Comparison of ENCODE assay signal across 8 cellular contexts in genomic region chr5:94849821-94850736, GRCh38.
DNase-seq lines count a peak whose midpoint lies in the region; ATAC-seq and TF ChIP-seq lines count a peak whose summit lies in the region.

No MANE protein-coding gene starts in this region.

- H3K4me1 ChIP-seq in suprapubic skin: no peaks in the 10 kb centered on the region

- ATAC-seq in GM18867 (IDR thresholded peaks at IDR 0.05; ENCODE audit: unreplicated experiment) (peak; percentile 93), HG02981 (IDR thresholded peaks at IDR 0.05; ENCODE audit: unreplicated experiment) (peak; percentile 91)
- peak; percentile 79 to 90 for ATAC-seq in activated CD4-positive, CD25-positive, alpha-beta regulatory T cell treated with anti-CD3 and anti-CD28 coated beads, Interleukin-2, amount 50 U/mL, for 24 hours

- H3K4me3 ChIP-seq in suprapubic skin: no peak overlapping the region

- TF ChIP-seq EP300 in suprapubic skin (IDR thresholded peaks at IDR 0.05): no peak

- no peaks in the 10 kb centered on the region for H3K9me3 ChIP-seq in suprapubic skin

- TF ChIP-seq POLR2A in suprapubic skin (IDR thresholded peaks at IDR 0.05): no peak

- H3K27me3 ChIP-seq in suprapubic skin: no peaks in the 10 kb centered on the region

- peak in 1 of 2 donors; percentile 9 for TF ChIP-seq CTCF in suprapubic skin (IDR thresholded peaks at IDR 0.05)

- no peak overlapping the region for H3K27ac ChIP-seq in suprapubic skin

- no peaks in the 10 kb centered on the region for H3K36me3 ChIP-seq in suprapubic skin

- peak; percentile 15 for DNase-seq in DMS153 (lab: John Stamatoyannopoulos, UW)
- DNase-seq in NCI-H2029 treated with DMSO at 0.1 percent for 48 hours (lab: John Stamatoyannopoulos, UW): peak; percentile 57
- DNase-seq in globus pallidus (ENCODE audit: low spot score): peak; percentile 74
- DNase-seq in retina: peak; percentile 58
- DNase-seq in suprapubic skin (ENCODE audit: low spot score in 2 of 2): no peak

- WGBS in suprapubic skin: 39% methylated on average over 10 of the region's 10 CpGs

Comparison
In these comparisons a context has a peak if more than half of its experiments do, and no peak if none do; other contexts are left out.
1. DNase-seq: peak in DMS153 (single experiment), NCI-H2029 treated with DMSO at 0.1 percent for 48 hours (single experiment), globus pallidus (single experiment) and retina (single experiment); none in suprapubic skin (0 of 2).
2. Peak in every context shown above with its lines, with median percentiles within 50 percentile points of each other: ATAC-seq.